In the genomic region with DNA sequence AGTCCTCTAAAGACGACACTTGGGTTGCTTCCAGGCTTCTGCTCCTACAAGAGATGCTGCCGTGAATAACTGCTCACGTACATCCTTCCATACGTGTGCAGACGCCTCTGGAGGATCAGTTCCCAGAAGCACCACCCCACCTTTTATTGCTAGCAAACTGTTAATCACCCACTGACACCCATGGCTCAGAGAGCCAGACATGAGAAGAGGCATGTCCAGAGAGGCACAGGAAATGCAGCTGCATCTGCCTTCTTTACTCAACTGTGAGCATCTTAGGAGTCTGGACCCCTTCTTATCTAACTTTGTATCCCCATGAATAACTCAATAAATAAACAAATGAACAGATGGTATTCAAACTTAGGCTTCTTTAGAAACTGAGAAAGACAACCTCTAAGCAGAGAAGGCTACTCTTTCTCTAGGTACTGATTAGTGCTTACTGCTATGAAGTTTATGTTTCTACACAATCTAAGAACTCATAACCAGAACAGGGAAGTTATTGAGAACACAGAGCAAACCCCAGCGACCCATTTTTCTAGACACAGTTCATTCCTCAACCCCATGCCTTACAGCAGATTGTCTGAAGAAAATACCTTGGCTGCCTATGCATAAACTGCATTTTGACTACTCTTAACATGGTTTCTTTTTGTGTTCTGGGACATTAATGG, we compare ENCODE assay signal across 17 cellular contexts.
A peak's percentile ranks its signal among the peaks of the same experiment; 100 is the strongest.
DNase-seq lines count a peak whose midpoint lies in the region; ATAC-seq and TF ChIP-seq lines count a peak whose summit lies in the region.
"Had no signal": no experiment of that assay in that cellular context is flagged by ENCODE, and none has a peak within 500 bp of the region (broad histone marks: within the 10 kb centered on the region; RNA-seq: fewer than 3 reads in every experiment).

No MANE protein-coding gene starts in this region.

- H3K4me3 ChIP-seq in fibroblast of mammary gland (ENCODE audit: control insufficient read depth, low read depth, low read length), result no peak overlapping the region
- no peak overlapping the region for H3K4me3 ChIP-seq in upper lobe of right lung
- H3K4me3 ChIP-seq: SJCRH30 had no signal

- H3K27ac ChIP-seq in upper lobe of right lung, result peak overlapping the region; percentile 20
- H3K27ac ChIP-seq: SJCRH30 had no signal

- no peaks in the 10 kb centered on the region for H3K36me3 ChIP-seq in upper lobe of right lung
- H3K36me3 ChIP-seq: SJCRH30 had no signal

- H3K4me3 Mint-ChIP-seq in activated naive CD8-positive, alpha-beta T cell treated with anti-CD3 and anti-CD28 coated beads, Interleukin-2, amount 50 U/mL, for 24 hours, result no peak overlapping the region
- no peak overlapping the region for H3K4me3 Mint-ChIP-seq in activated naive CD8-positive, alpha-beta T cell treated with anti-CD3 and anti-CD28 coated beads for 36 hours
- H3K4me3 Mint-ChIP-seq in activated CD4-positive, alpha-beta T cell treated with anti-CD3 and anti-CD28 coated beads, Interleukin-2, amount 10 ng/mL, durations not matched to agents 7 days and 5 days, result no peak overlapping the region
- H3K4me3 Mint-ChIP-seq: activated T-cell treated with anti-CD3 and anti-CD28 coated beads, Interleukin-2, amount 50 U/mL, for 24 hours; brain; naive thymus-derived CD8-positive, alpha-beta T cell; stimulated activated effector memory CD8-positive, alpha-beta T cell treated with anti-CD3 and anti-CD28 coated beads, Interleukin-12 subunit alpha, Interleukin-12 subunit beta, amount 100 ng/mL, for 72 hours had no signal

- TF ChIP-seq CTCF in fibroblast of mammary gland (conservative IDR thresholded peaks at IDR 0.05; ENCODE audit: control insufficient read depth, insufficient read depth, low read depth, low read length) (no peak), upper lobe of right lung (IDR thresholded peaks at IDR 0.05) (no peak)

- H3K27ac Mint-ChIP-seq in activated naive CD8-positive, alpha-beta T cell treated with anti-CD3 and anti-CD28 coated beads, Interleukin-2, amount 50 U/mL, for 24 hours, result peak overlapping the region; percentile 20
- H3K27ac Mint-ChIP-seq in activated naive CD8-positive, alpha-beta T cell treated with anti-CD3 and anti-CD28 coated beads for 36 hours, result no peak overlapping the region
- no peak overlapping the region for H3K27ac Mint-ChIP-seq in activated CD4-positive, alpha-beta T cell treated with anti-CD3 and anti-CD28 coated beads, Interleukin-2, amount 10 ng/mL, durations not matched to agents 7 days and 5 days
- H3K27ac Mint-ChIP-seq: activated T-cell treated with anti-CD3 and anti-CD28 coated beads, Interleukin-2, amount 50 U/mL, for 24 hours; naive thymus-derived CD8-positive, alpha-beta T cell; stimulated activated effector memory CD8-positive, alpha-beta T cell treated with anti-CD3 and anti-CD28 coated beads, Interleukin-12 subunit alpha, Interleukin-12 subunit beta, amount 100 ng/mL, for 72 hours had no signal

- H3K36me3 Mint-ChIP-seq in activated naive CD8-positive, alpha-beta T cell treated with anti-CD3 and anti-CD28 coated beads, Interleukin-2, amount 50 U/mL, for 24 hours (ENCODE audit: low read depth), result no peaks in the 10 kb centered on the region
- no peaks in the 10 kb centered on the region for H3K36me3 Mint-ChIP-seq in activated naive CD8-positive, alpha-beta T cell treated with anti-CD3 and anti-CD28 coated beads for 36 hours
- no peaks in the 10 kb centered on the region for H3K36me3 Mint-ChIP-seq in activated CD4-positive, alpha-beta T cell treated with anti-CD3 and anti-CD28 coated beads, Interleukin-2, amount 10 ng/mL, durations not matched to agents 7 days and 5 days (ENCODE audit: low read depth)
- H3K36me3 Mint-ChIP-seq: brain; naive thymus-derived CD8-positive, alpha-beta T cell; stimulated activated effector memory CD8-positive, alpha-beta T cell treated with anti-CD3 and anti-CD28 coated beads, Interleukin-12 subunit alpha, Interleukin-12 subunit beta, amount 100 ng/mL, for 72 hours had no signal

- H3K27me3 Mint-ChIP-seq in activated naive CD8-positive, alpha-beta T cell treated with anti-CD3 and anti-CD28 coated beads, Interleukin-2, amount 50 U/mL, for 24 hours, result peaks cover 7% of the 10 kb centered on the region
- peaks cover 3% of the 10 kb centered on the region for H3K27me3 Mint-ChIP-seq in activated naive CD8-positive, alpha-beta T cell treated with anti-CD3 and anti-CD28 coated beads for 36 hours
- peaks cover 6% of the 10 kb centered on the region for H3K27me3 Mint-ChIP-seq in activated CD4-positive, alpha-beta T cell treated with anti-CD3 and anti-CD28 coated beads, Interleukin-2, amount 10 ng/mL, durations not matched to agents 7 days and 5 days
- H3K27me3 Mint-ChIP-seq: activated T-cell treated with anti-CD3 and anti-CD28 coated beads, Interleukin-2, amount 50 U/mL, for 24 hours had no signal

- H3K27me3 ChIP-seq in upper lobe of right lung, result no peaks in the 10 kb centered on the region
- H3K27me3 ChIP-seq: SJCRH30 had no signal

- no peak for ATAC-seq in activated naive CD8-positive, alpha-beta T cell treated with anti-CD3 and anti-CD28 coated beads, Interleukin-2, amount 50 U/mL, for 24 hours
- peak; percentile 56 for ATAC-seq in upper lobe of right lung
- no peak for ATAC-seq in HG02588 (IDR thresholded peaks at IDR 0.05; ENCODE audit: unreplicated experiment)
- ATAC-seq: naive thymus-derived CD8-positive, alpha-beta T cell; stimulated activated effector memory CD8-positive, alpha-beta T cell treated with anti-CD3 and anti-CD28 coated beads, Interleukin-12 subunit alpha, Interleukin-12 subunit beta, amount 100 ng/mL, for 72 hours had no signal

- no peak for DNase-seq in activated naive CD8-positive, alpha-beta T cell treated with anti-CD3 and anti-CD28 coated beads, Interleukin-2, amount 50 U/mL, for 24 hours
- no peak for DNase-seq in activated naive CD8-positive, alpha-beta T cell treated with anti-CD3 and anti-CD28 coated beads for 36 hours
- peak; percentile 78 for DNase-seq in NOMO-1 treated with DMSO at 0.1 percent for 48 hours (lab: John Stamatoyannopoulos, UW; ENCODE audit: unreplicated experiment)
- peak; percentile 30 for DNase-seq in fibroblast of mammary gland (ENCODE audit: low read depth)
- no peak for DNase-seq in upper lobe of right lung
- DNase-seq in stimulated activated CD4-positive, alpha-beta T cell treated with anti-CD3 and anti-CD28 coated beads, Interleukin-4, amount 100 ng/mL, for 24 hours, result no peak
- no peak for DNase-seq in activated CD4-positive, alpha-beta T cell treated with anti-CD3 and anti-CD28 coated beads, Interleukin-2, amount 10 ng/mL, durations not matched to agents 7 days and 5 days
- DNase-seq: activated CD4-positive, CD25-positive, alpha-beta regulatory T cell; activated T-cell treated with anti-CD3 and anti-CD28 coated beads, Interleukin-2, amount 50 U/mL, for 24 hours; DND-41; naive thymus-derived CD8-positive, alpha-beta T cell; NCI-H446; stimulated activated CD4-positive, alpha-beta T cell treated with anti-CD3 and anti-CD28 coated beads, Interleukin-15, amount 100 ng/mL, for 24 hours had no signal

- H3K9me3 ChIP-seq in upper lobe of right lung, result no peaks in the 10 kb centered on the region
- H3K9me3 ChIP-seq: SJCRH30 had no signal

- CTCF ChIA-PET in activated CD4-positive, alpha-beta T cell treated with anti-CD3 and anti-CD28 coated beads, Interleukin-2, amount 10 ng/mL, durations not matched to agents 7 days and 5 days (lab: Charles Lee), result no interaction called here

- no peaks in the 10 kb centered on the region for H3K4me1 ChIP-seq in upper lobe of right lung
- H3K4me1 ChIP-seq: SJCRH30 had no signal

- intact Hi-C loops in upper lobe of right lung (cut with DNase I), result no loop called here

- H3K4me1 Mint-ChIP-seq in activated naive CD8-positive, alpha-beta T cell treated with anti-CD3 and anti-CD28 coated beads, Interleukin-2, amount 50 U/mL, for 24 hours, result peaks cover 8% of the 10 kb centered on the region
- peaks cover 8% of the 10 kb centered on the region for H3K4me1 Mint-ChIP-seq in activated naive CD8-positive, alpha-beta T cell treated with anti-CD3 and anti-CD28 coated beads for 36 hours
- H3K4me1 Mint-ChIP-seq in activated CD4-positive, alpha-beta T cell treated with anti-CD3 and anti-CD28 coated beads, Interleukin-2, amount 10 ng/mL, durations not matched to agents 7 days and 5 days, result peaks cover 7% of the 10 kb centered on the region
- H3K4me1 Mint-ChIP-seq: stimulated activated effector memory CD8-positive, alpha-beta T cell treated with anti-CD3 and anti-CD28 coated beads, Interleukin-12 subunit alpha, Interleukin-12 subunit beta, amount 100 ng/mL, for 72 hours had no signal

- H3K9me3 Mint-ChIP-seq in activated naive CD8-positive, alpha-beta T cell treated with anti-CD3 and anti-CD28 coated beads, Interleukin-2, amount 50 U/mL, for 24 hours, result no peaks in the 10 kb centered on the region
- no peaks in the 10 kb centered on the region for H3K9me3 Mint-ChIP-seq in activated naive CD8-positive, alpha-beta T cell treated with anti-CD3 and anti-CD28 coated beads for 36 hours
- peaks cover 2% of the 10 kb centered on the region for H3K9me3 Mint-ChIP-seq in activated CD4-positive, alpha-beta T cell treated with anti-CD3 and anti-CD28 coated beads, Interleukin-2, amount 10 ng/mL, durations not matched to agents 7 days and 5 days
- H3K9me3 Mint-ChIP-seq: activated T-cell treated with anti-CD3 and anti-CD28 coated beads, Interleukin-2, amount 50 U/mL, for 24 hours; naive thymus-derived CD8-positive, alpha-beta T cell; stimulated activated effector memory CD8-positive, alpha-beta T cell treated with anti-CD3 and anti-CD28 coated beads, Interleukin-12 subunit alpha, Interleukin-12 subunit beta, amount 100 ng/mL, for 72 hours had no signal

- POLR2A ChIA-PET in activated CD4-positive, alpha-beta T cell treated with anti-CD3 and anti-CD28 coated beads, Interleukin-2, amount 10 ng/mL, durations not matched to agents 7 days and 5 days (lab: Charles Lee), result no interaction called here

Comparison
In these comparisons a context has a peak if more than half of its experiments do, and no peak if none do; other contexts are left out.
1. DNase-seq: peak in NOMO-1 treated with DMSO at 0.1 percent for 48 hours (single experiment) and fibroblast of mammary gland (single experiment); none in activated naive CD8-positive, alpha-beta T cell treated with anti-CD3 and anti-CD28 coated beads, Interleukin-2, amount 50 U/mL, for 24 hours (single experiment), activated naive CD8-positive, alpha-beta T cell treated with anti-CD3 and anti-CD28 coated beads for 36 hours (single experiment), upper lobe of right lung (single experiment), stimulated activated CD4-positive, alpha-beta T cell treated with anti-CD3 and anti-CD28 coated beads, Interleukin-4, amount 100 ng/mL, for 24 hours (single experiment) and activated CD4-positive, alpha-beta T cell treated with anti-CD3 and anti-CD28 coated beads, Interleukin-2, amount 10 ng/mL, durations not matched to agents 7 days and 5 days (single experiment).